ENCODE assay signal across 1 cellular context in the genomic region with DNA sequence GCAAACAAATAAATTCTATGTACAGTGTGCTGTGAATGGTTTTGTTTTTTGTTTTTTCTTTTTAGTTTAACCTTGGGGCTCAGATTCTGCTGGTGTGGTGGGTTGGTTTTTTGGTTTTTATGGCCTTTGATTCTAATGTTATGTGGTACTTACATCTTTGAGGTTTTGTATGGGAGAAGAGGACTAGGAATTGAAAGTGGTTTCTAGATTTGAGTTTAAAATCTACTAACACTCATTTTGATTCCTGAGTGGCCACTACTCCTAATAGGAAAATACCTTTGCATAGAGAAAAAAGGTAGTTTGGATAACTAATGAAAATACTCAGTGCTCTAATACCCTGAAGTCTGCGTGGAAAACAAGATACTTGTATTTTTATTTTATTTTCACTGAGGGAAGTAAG.
TF ChIP-seq lines count a peak whose summit lies in the region.

No MANE protein-coding gene starts in this region.

TF ChIP-seq in GM23338, 12 proteins besides CTCF, POLR2A, EP300 and RAD21 (continued from another document):
- no peak for TF ChIP-seq EZH2 (IDR thresholded peaks at IDR 0.05; ENCODE audit: low read depth, unreplicated experiment)
- TF ChIP-seq ZNF114 (CRISPR knock-in tag; IDR thresholded peaks at IDR 0.05) = no peak
